Comparison of ENCODE assay signal across 25 cellular contexts in the genomic region with DNA sequence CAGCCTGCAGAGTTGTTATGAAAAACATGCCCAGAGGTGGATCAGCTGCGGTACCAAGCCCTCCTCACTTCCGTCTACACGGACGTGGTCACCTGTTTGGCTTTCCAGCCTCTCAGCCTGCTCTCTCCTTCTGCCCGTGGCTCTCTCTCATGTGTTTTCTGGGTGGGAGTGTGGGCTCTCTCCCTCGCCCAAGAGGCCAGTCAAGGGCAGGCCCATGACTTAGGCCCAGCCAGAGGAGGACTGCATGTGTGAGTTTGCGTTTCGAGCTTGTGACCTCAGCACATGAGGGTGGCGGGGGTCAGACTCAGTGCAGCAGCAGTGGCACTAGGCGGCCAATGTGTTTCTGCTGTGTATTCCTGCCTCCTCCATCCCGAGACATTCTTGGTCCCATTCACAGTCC.
"Had no signal": no experiment of that assay in that cellular context is flagged by ENCODE, and none has a peak within 500 bp of the region (broad histone marks: within the 10 kb centered on the region; RNA-seq: fewer than 3 reads in every experiment).

No MANE protein-coding gene starts in this region.

- H3K36me3 ChIP-seq: gastrocnemius medialis, ovary, sigmoid colon, stomach, tibial artery, upper lobe of left lung, uterus had no signal

- H3K9me3 Mint-ChIP-seq: natural killer cell had no signal

- H3K9me3 ChIP-seq: gastrocnemius medialis, ovary, psoas muscle, sigmoid colon, stomach, tibial artery, upper lobe of left lung, uterus had no signal

- H3K36me3 Mint-ChIP-seq: memory B cell, natural killer cell had no signal

- H3K4me1 Mint-ChIP-seq: memory B cell, natural killer cell had no signal

- H3K4me3 ChIP-seq: dorsolateral prefrontal cortex, gastrocnemius medialis, lung, ovary, psoas muscle, sigmoid colon, stomach, tibial artery, upper lobe of left lung, uterus had no signal

- H3K4me3 Mint-ChIP-seq: memory B cell, natural killer cell, neural crest cell had no signal

- H3K27me3 ChIP-seq: dorsolateral prefrontal cortex, gastrocnemius medialis, ovary, sigmoid colon, tibial artery, upper lobe of left lung, uterus had no signal

- H3K27ac Mint-ChIP-seq: memory B cell, natural killer cell had no signal

- H3K4me1 ChIP-seq: gastrocnemius medialis, psoas muscle, sigmoid colon, stomach, tibial artery, upper lobe of left lung, uterus had no signal

- ATAC-seq: esophagus mucosa, gastrocnemius medialis, left lobe of liver, natural killer cell, psoas muscle, right cardiac atrium had no signal

- DNase-seq: cerebellar nuclear complex; dorsolateral prefrontal cortex; effector CD4-positive, alpha-beta T cell; foreskin fibroblast; gastrocnemius medialis; kidney; natural killer cell; nucleus accumbens; ovary; posterior cingulate gyrus; psoas muscle; right cardiac atrium; sigmoid colon; stimulated activated CD8-positive, alpha-beta memory T cell treated with anti-CD3 and anti-CD28 coated beads, Interleukin-4, amount 100 ng/mL, for 48 hours; stimulated activated naive CD4-positive, alpha-beta T cell treated with Interleukin-2 at 50 U/mL for 16 hours; stomach; upper lobe of left lung; uterus had no signal

- H3K27ac ChIP-seq: dorsolateral prefrontal cortex, epithelial cell of prostate, gastrocnemius medialis, ovary, psoas muscle, sigmoid colon, stomach, tibial artery, upper lobe of left lung, uterus had no signal
